In the genomic region with DNA sequence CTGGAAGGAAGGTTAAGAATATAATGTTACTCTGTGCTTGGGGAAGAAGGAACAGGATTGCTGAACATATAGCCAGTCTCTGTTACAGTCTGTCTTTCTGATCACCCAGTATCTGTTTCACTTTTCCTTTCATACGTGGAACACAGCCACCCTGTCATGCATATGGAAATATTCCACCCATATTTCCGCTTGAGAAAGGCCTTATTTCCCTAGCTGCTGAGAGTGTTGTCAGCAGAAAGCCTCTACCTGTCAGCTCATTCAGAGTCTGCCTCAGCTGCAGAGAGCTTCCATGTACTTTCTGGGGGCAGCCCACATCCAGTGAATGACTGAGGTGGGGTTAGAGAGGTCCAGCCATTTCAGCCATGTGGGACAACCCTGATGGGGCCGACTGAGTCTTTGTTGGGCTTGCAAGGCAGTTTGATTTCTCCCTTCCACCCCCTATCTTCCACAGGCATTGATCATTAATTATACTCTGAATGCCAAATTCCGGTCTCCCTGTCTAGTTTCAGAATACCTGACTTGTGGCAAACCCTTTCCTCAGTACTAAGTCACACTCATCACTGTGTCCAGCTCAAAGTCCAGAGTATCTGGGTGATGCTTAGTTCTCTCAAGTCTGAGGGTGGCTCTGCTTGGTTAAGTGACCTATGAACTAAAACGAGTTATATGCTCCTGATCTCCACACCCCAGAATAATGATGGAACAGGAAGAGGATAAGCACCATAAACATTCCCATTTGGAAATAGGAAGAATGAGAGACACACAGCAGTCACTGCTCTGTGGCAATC, we compare ENCODE assay signal across 1 cellular context.
TF ChIP-seq lines count a peak whose summit lies in the region.

No MANE protein-coding gene starts in this region.

TF ChIP-seq in HepG2, 621 proteins besides CTCF, POLR2A, EP300 and RAD21:
- TF ChIP-seq TGIF2 (CRISPR knock-in tag; IDR thresholded peaks at IDR 0.05) (no peak), ZNF577 (CRISPR knock-in tag; IDR thresholded peaks at IDR 0.05; ENCODE audit: borderline replicate concordance, low read depth) (no peak), CHCHD3 (CRISPR knock-in tag; IDR thresholded peaks at IDR 0.05) (no peak), MIXL1 (CRISPR knock-in tag; IDR thresholded peaks at IDR 0.05) (no peak), EED (CRISPR knock-in tag; IDR thresholded peaks at IDR 0.05) (no peak), PRMT3 (CRISPR knock-in tag; IDR thresholded peaks at IDR 0.05; ENCODE audit: borderline replicate concordance, low read depth) (no peak), NFE2 (CRISPR knock-in tag; IDR thresholded peaks at IDR 0.05) (no peak), ZNF550 (CRISPR knock-in tag; IDR thresholded peaks at IDR 0.05; ENCODE audit: borderline replicate concordance) (no peak)
- TF ChIP-seq, protein P1, sequence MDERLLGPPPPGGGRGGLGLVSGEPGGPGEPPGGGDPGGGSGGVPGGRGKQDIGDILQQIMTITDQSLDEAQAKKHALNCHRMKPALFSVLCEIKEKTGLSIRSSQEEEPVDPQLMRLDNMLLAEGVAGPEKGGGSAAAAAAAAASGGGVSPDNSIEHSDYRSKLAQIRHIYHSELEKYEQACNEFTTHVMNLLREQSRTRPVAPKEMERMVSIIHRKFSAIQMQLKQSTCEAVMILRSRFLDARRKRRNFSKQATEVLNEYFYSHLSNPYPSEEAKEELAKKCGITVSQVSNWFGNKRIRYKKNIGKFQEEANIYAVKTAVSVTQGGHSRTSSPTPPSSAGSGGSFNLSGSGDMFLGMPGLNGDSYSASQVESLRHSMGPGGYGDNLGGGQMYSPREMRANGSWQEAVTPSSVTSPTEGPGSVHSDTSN (CRISPR knock-in tag; IDR thresholded peaks at IDR 0.05) = no peak
- TF ChIP-seq, protein P2, sequence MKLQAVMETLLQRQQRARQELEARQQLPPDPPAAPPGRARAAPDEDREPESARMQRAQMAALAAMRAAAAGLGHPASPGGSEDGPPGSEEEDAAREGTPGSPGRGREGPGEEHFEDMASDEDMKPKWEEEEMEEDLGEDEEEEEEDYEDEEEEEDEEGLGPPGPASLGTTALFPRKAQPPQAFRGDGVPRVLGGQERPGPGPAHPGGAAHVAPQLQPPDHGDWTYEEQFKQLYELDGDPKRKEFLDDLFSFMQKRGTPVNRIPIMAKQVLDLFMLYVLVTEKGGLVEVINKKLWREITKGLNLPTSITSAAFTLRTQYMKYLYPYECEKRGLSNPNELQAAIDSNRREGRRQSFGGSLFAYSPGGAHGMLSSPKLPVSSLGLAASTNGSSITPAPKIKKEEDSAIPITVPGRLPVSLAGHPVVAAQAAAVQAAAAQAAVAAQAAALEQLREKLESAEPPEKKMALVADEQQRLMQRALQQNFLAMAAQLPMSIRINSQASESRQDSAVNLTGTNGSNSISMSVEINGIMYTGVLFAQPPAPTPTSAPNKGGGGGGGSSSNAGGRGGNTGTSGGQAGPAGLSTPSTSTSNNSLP (IDR thresholded peaks at IDR 0.05; ENCODE audit: low read depth, low read length) = no peak
- TF ChIP-seq, protein P3, sequence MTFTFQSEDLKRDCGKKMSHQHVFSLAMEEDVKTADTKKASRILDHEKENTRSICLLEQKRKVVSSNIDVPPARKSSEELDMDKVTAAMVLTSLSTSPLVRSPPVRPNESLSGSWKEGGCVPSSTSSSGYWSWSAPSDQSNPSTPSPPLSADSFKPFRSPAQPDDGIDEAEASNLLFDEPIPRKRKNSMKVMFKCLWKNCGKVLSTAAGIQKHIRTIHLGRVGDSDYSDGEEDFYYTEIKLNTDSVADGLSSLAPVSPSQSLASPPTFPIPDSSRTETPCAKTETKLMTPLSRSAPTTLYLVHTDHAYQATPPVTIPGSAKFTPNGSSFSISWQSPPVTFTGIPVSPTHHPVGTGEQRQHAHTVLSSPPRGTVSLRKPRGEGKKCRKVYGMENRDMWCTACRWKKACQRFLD (CRISPR knock-in tag; IDR thresholded peaks at IDR 0.05; ENCODE audit: borderline replicate concordance) = no peak
